In genomic region chr2:111057045-111057444, GRCh38 we compare ENCODE assay signal across 17 cellular contexts.
DNase-seq lines count a peak whose midpoint lies in the region; ATAC-seq, FAIRE-seq and TF ChIP-seq lines count a peak whose summit lies in the region.
"Had no signal": no experiment of that assay in that cellular context is flagged by ENCODE, and none has a peak within 500 bp of the region (broad histone marks: within the 10 kb centered on the region; RNA-seq: fewer than 3 reads in every experiment).

No MANE protein-coding gene starts in this region.

- TF ChIP-seq POLR2A in GM12892 (IDR thresholded peaks at IDR 0.05; ENCODE audit: low read depth, low read length), result no peak

- H3K27me3 ChIP-seq in SU-DHL-6 (ENCODE audit: low read length), result no peaks in the 10 kb centered on the region

- ATAC-seq in HG02798 (IDR thresholded peaks at IDR 0.05; ENCODE audit: poor library complexity, unreplicated experiment), result peak; percentile 38
- ATAC-seq: GM23338, HepG2 had no signal

- H3K27ac ChIP-seq in SU-DHL-6 (ENCODE audit: low read depth, low read length), result 0 out of 2 replicates have a peak overlapping the region, but pooled peaks have one; percentile 26
- H3K27ac ChIP-seq: KMS-11 had no signal

- H3K36me3 ChIP-seq in SU-DHL-6 (ENCODE audit: low read length), result 0 out of 2 replicates have a peak, but pooled peaks cover 3% of the 10 kb centered on the region
- H3K36me3 ChIP-seq: MG63 had no signal

- DNase-seq in AG20443 (ENCODE audit: low spot score) (peak; percentile 1), GM12892 (ENCODE audit: insufficient read length) (no peak), amygdala (lab: John Stamatoyannopoulos, UW) (no peak), NCI-H524 treated with DMSO at 0.1 percent for 48 hours (lab: John Stamatoyannopoulos, UW) (no peak), NCI-H1092 (lab: John Stamatoyannopoulos, UW) (no peak), activated gamma-delta T cell (lab: John Stamatoyannopoulos, UW) (no peak)
- DNase-seq: Caco-2, DMS53, MG63, NCI-H1105 treated with DMSO at 0.1 percent for 48 hours, NCI-H187 treated with DMSO at 0.1 percent for 48 hours, SIG-M5 had no signal

- no peaks in the 10 kb centered on the region for H3F3A ChIP-seq in SU-DHL-6 (ENCODE audit: insufficient read depth)

- no peak overlapping the region for H3K4me3 ChIP-seq in SU-DHL-6 (ENCODE audit: insufficient read depth, low read length, poor library complexity, severe bottlenecking)
- H3K4me3 ChIP-seq: GM23338, MG63 had no signal

- TF ChIP-seq CTCF in SU-DHL-6 (IDR thresholded peaks at IDR 0.05; ENCODE audit: insufficient read depth, low read length, poor library complexity, severe bottlenecking), result no peak

- H3K9me2 ChIP-seq in SU-DHL-6 (replicated peaks; ENCODE audit: insufficient read depth, low read length), result no peaks in the 10 kb centered on the region

- no peaks in the 10 kb centered on the region for H3K79me2 ChIP-seq in SU-DHL-6 (ENCODE audit: insufficient read depth, low read length)

- H3K9ac ChIP-seq in SU-DHL-6 (ENCODE audit: low read length), result no peak overlapping the region
- H3K9ac ChIP-seq: KMS-11 had no signal

- FAIRE-seq in GM12892 (lab: Jason Lieb, UNC), result peak; percentile 14
- FAIRE-seq: HepG2 had no signal

- peak overlapping the region; percentile 31 for H3K4me2 ChIP-seq in SU-DHL-6 (ENCODE audit: low read depth, low read length, poor library complexity, severe bottlenecking)
- H3K4me2 ChIP-seq: GM23338, KMS-11 had no signal

- no peak overlapping the region for H2AFZ ChIP-seq in SU-DHL-6 (ENCODE audit: low read depth, low read length, severe bottlenecking)
- H2AFZ ChIP-seq: GM23338 had no signal

- H4K20me1 ChIP-seq in SU-DHL-6 (ENCODE audit: low read depth, low read length), result no peaks in the 10 kb centered on the region

- H3K9me3 ChIP-seq in SU-DHL-6 (ENCODE audit: insufficient read depth, low read length), result no peaks in the 10 kb centered on the region
